In the genomic region with DNA sequence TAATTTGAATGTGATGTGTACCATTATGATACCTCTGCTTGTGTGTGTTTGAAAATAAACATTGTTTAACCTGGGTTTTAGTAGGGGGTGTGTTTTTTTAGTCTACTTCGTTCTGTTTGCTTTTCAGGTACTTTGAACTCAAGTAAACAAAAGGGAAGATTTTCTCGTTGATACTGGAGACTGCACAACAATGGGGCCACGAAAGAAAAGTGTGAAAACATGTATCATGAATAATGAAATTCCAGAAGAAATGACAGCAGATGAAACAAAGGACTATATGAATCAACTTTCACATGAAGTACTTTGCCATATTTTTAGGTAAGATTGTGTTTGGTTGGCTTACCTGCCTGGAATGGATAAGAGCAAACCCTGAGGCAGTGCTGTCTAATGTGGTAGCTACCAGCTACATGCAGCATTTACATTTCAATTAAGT, we compare ENCODE assay signal across 27 cellular contexts. TPM values are rescaled to one million over a fixed set of nuclear protein-coding genes. Genes with fewer than 3 reads are reported as not detected.
DNase-seq lines count a peak whose midpoint lies in the region; ATAC-seq and TF ChIP-seq lines count a peak whose summit lies in the region.
"Had no signal": no experiment of that assay in that cellular context is flagged by ENCODE, and none has a peak within 500 bp of the region (broad histone marks: within the 10 kb centered on the region; RNA-seq: fewer than 3 reads in every experiment).

No MANE protein-coding gene starts in this region.

- H3K9me3 ChIP-seq in T-helper 17 cell (ENCODE audit: control insufficient read depth, low read length, poor library complexity, severe bottlenecking) (no peaks in the 10 kb centered on the region), right lobe of liver (no peaks in the 10 kb centered on the region), esophagus muscularis mucosa (no peaks in the 10 kb centered on the region)
- H3K9me3 ChIP-seq: BLaER1 had no signal

- no peak for TF ChIP-seq EP300 in esophagus muscularis mucosa (IDR thresholded peaks at IDR 0.05)

- in situ Hi-C loops in ACHN (cut with HindIII; ENCODE audit: low pct_ligation_motif_present, low pct_unique_long_range_greater_than_20kb, low sequenced_read_pairs): no loop called here

- H3K4me1 Mint-ChIP-seq in T-helper 17 cell: peaks cover 43% of the 10 kb centered on the region

- ATAC-seq in T-helper 17 cell (no peak), right lobe of liver (peak; percentile 81 to 90 (median 86)), GM18511 (IDR thresholded peaks at IDR 0.05; ENCODE audit: unreplicated experiment) (no peak)
- ATAC-seq: foreskin keratinocyte, right cardiac atrium had no signal

- H3K4me3 Mint-ChIP-seq in T-helper 17 cell: no peak overlapping the region

- H3K27me3 ChIP-seq in right lobe of liver: no peaks in the 10 kb centered on the region
- no peaks in the 10 kb centered on the region for H3K27me3 ChIP-seq in esophagus muscularis mucosa
- H3K27me3 ChIP-seq: BLaER1, dorsolateral prefrontal cortex, foreskin keratinocyte had no signal

- H3K4me1 ChIP-seq in right lobe of liver (peaks cover 0 to 45% (median 13%) of the 10 kb centered on the region in 4 donors), esophagus muscularis mucosa (peaks cover 15 to 43% (median 19%) of the 10 kb centered on the region in 4 donors)
- H3K4me1 ChIP-seq: BLaER1, foreskin keratinocyte had no signal

- H3K4me3 ChIP-seq in right lobe of liver (peak overlapping the region; percentile 1 to 30 (median 28)), esophagus muscularis mucosa (no peak overlapping the region)
- H3K4me3 ChIP-seq: BLaER1, dorsolateral prefrontal cortex had no signal

- H3K27ac ChIP-seq in right lobe of liver (peak overlapping the region; percentile 2 to 85 (median 76)), esophagus muscularis mucosa (replicated peaks in 1 of 4) (no peak overlapping the region)
- H3K27ac ChIP-seq: BLaER1, dorsolateral prefrontal cortex, foreskin keratinocyte had no signal

- intact Hi-C loops in right lobe of liver (cut with DNase I): no loop called here
- intact Hi-C loops in esophagus muscularis mucosa (cut with DNase I): no loop called here

- peak; percentile 48 for DNase-seq in NCI-H2029 (lab: John Stamatoyannopoulos, UW)
- no peak for DNase-seq in NCI-H2029 treated with DMSO at 0.1 percent for 48 hours (lab: John Stamatoyannopoulos, UW)
- peak; percentile 57 for DNase-seq in DMS53 treated with DMSO at 0.1 percent for 48 hours (lab: John Stamatoyannopoulos, UW; ENCODE audit: unreplicated experiment)
- no peak for DNase-seq in T-helper 17 cell
- DNase-seq in right lobe of liver: no peak
- DNase-seq in esophagus muscularis mucosa (ENCODE audit: extremely low spot score): no peak
- DNase-seq in ACHN: no peak
- DNase-seq: activated CD4-positive, alpha-beta T cell treated with anti-CD3 and anti-CD28 coated beads for 4 hours; activated CD8-positive, alpha-beta memory T cell treated with anti-CD3 and anti-CD28 coated beads, Interleukin-2, amount 50 U/mL, for 4 hours; dorsolateral prefrontal cortex; foreskin keratinocyte; hypothalamus; MM.1S; NCI-H187 treated with DMSO at 0.1 percent for 48 hours; NCI-H82; right cardiac atrium; Right ventricle myocardium superior; stimulated activated CD8-positive, alpha-beta memory T cell treated with anti-CD3 and anti-CD28 coated beads, Interleukin-4, amount 100 ng/mL, for 48 hours; SW 1271 had no signal

- H3K27ac Mint-ChIP-seq in T-helper 17 cell: peak overlapping the region; percentile 86

- H3K27me3 Mint-ChIP-seq in T-helper 17 cell: no peaks in the 10 kb centered on the region

- TF ChIP-seq CTCF in right lobe of liver (IDR thresholded peaks at IDR 0.05): no peak
- TF ChIP-seq CTCF in esophagus muscularis mucosa (IDR thresholded peaks at IDR 0.05): no peak

- 25% methylated on average over 3 of the region's 3 CpGs for WGBS in right lobe of liver (ENCODE audit: insufficient coverage, low coverage, low lambda C conversion rate, missing lambda C conversion rate)
- 67% methylated on average over 3 of the region's 3 CpGs for WGBS in esophagus muscularis mucosa

- H3K36me3 ChIP-seq in right lobe of liver: peaks cover 0 to 13% (median 4%) of the 10 kb centered on the region in 4 donors
- peaks cover 16 to 29% (median 26%) of the 10 kb centered on the region in 4 donors for H3K36me3 ChIP-seq in esophagus muscularis mucosa

- peaks cover 8% of the 10 kb centered on the region for H3K36me3 Mint-ChIP-seq in T-helper 17 cell (ENCODE audit: low read depth)

- TF ChIP-seq POLR2A in right lobe of liver (IDR thresholded peaks at IDR 0.05) (no peak), esophagus muscularis mucosa (IDR thresholded peaks at IDR 0.05; ENCODE audit: low read depth) (no peak)

RNA-seq across cellular contexts. Expression of a gene that starts 10.8 kb away (rescaled TPM):
- total RNA-seq in T-helper 17 cell (10 to 100 TPM; 51.2 to 51.7 TPM), right lobe of liver (10 to 100 TPM; 21.1 to 34.9 (median 23.6) TPM), esophagus muscularis mucosa (10 to 100 TPM; 29.5 to 46.5 (median 34.0) TPM)

RNA-seq across cellular contexts. Expression of a gene that starts 59.2 kb away (rescaled TPM):
- total RNA-seq in T-helper 17 cell (not detected), right lobe of liver (not detected), esophagus muscularis mucosa (not detected)
- total RNA-seq: cardiac septum, epithelial cell of proximal tubule, foreskin keratinocyte, G401, lung microvascular endothelial cell, omental fat pad, Right ventricle myocardium superior, subcutaneous adipose tissue had no signal

Comparison
In these comparisons a context has a peak if more than half of its experiments do, and no peak if none do; other contexts are left out.
1. DNase-seq: peak in NCI-H2029 (single experiment) and DMS53 treated with DMSO at 0.1 percent for 48 hours (single experiment); none in NCI-H2029 treated with DMSO at 0.1 percent for 48 hours (single experiment), T-helper 17 cell (0 of 3), right lobe of liver (0 of 3), esophagus muscularis mucosa (single experiment) and ACHN (single experiment).
2. ATAC-seq: peak in right lobe of liver (4 of 4); none in T-helper 17 cell (single experiment) and GM18511 (single experiment).
3. H3K27ac ChIP-seq: peak in right lobe of liver (3 of 3); none in esophagus muscularis mucosa (0 of 4).
4. H3K4me3 ChIP-seq: peak in right lobe of liver (3 of 3); none in esophagus muscularis mucosa (0 of 4).